In the genomic region with DNA sequence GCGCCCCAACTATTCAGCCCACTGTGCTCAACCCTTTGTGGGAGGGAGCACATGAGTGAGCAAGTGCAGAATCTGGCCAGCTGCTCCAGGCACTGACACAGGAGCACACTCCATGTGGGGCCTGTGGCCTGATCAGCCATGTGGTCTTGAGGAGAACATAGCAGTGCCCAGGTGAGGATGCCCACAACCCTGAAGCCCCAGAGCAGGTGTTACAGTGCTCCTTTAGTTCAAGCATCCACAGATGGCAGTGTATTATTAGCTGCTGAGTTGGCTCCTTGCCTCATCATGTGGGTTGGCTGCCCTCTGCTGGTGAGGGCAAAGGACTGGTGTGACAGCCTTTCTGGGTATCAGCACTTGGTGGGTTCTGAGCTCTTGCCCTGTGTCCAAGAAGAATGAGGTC, we compare ENCODE assay signal across 8 cellular contexts.
DNase-seq lines count a peak whose midpoint lies in the region; ATAC-seq and TF ChIP-seq lines count a peak whose summit lies in the region.

No MANE protein-coding gene starts in this region.

- TF ChIP-seq EP300 in upper lobe of left lung (IDR thresholded peaks at IDR 0.05) = no peak

- no peaks in the 10 kb centered on the region for H3K4me1 ChIP-seq in hepatocyte (ENCODE audit: insufficient read depth)
- H3K4me1 ChIP-seq in upper lobe of left lung = no peaks in the 10 kb centered on the region

- no peak for TF ChIP-seq POLR2A in upper lobe of left lung (IDR thresholded peaks at IDR 0.05)

- H3K27ac ChIP-seq in hepatocyte (no peak overlapping the region), upper lobe of left lung (no peak overlapping the region)

- H2AFZ ChIP-seq in hepatocyte = no peak overlapping the region

- no peaks in the 10 kb centered on the region for H3K9me2 ChIP-seq in hepatocyte (replicated peaks; ENCODE audit: insufficient read depth)

- TF ChIP-seq CTCF in hepatocyte (IDR thresholded peaks at IDR 0.05; ENCODE audit: poor library complexity) (peak; percentile 50), upper lobe of left lung (IDR thresholded peaks at IDR 0.05) (peak in 5 of 6 experiments; percentile 7 to 39 (median 20))

- H3K27me3 ChIP-seq in hepatocyte (no peaks in the 10 kb centered on the region), upper lobe of left lung (no peaks in the 10 kb centered on the region)

- no peaks in the 10 kb centered on the region for H3K79me2 ChIP-seq in hepatocyte

- no peak overlapping the region for H3K4me3 ChIP-seq in hepatocyte
- H3K4me3 ChIP-seq in upper lobe of left lung = no peak overlapping the region

- H3K9me3 ChIP-seq in hepatocyte (ENCODE audit: low read depth) (no peaks in the 10 kb centered on the region), upper lobe of left lung (no peaks in the 10 kb centered on the region)

- H3K4me2 ChIP-seq in hepatocyte = no peak overlapping the region

- DNase-seq in NCI-H446 (lab: John Stamatoyannopoulos, UW) (peak; percentile 40 to 69), NCI-H446 treated with DMSO at 0.1 percent for 48 hours (lab: John Stamatoyannopoulos, UW) (no peak), HT-29 (ENCODE audit: low spot score) (peak; percentile 82), SW 1271 (lab: John Stamatoyannopoulos, UW) (peak; percentile 11 to 42), hepatocyte (ENCODE audit: low spot score) (peak; percentile 71), upper lobe of left lung (peak in 1 of 2 donors; percentile 37), dedifferentiated amniotic fluid mesenchymal stem cell (ENCODE audit: extremely low spot score) (no peak)

- WGBS in hepatocyte (ENCODE audit: low lambda C conversion rate, missing lambda C conversion rate) = 100% methylated on average over 1 of the region's 1 CpG
- WGBS in upper lobe of left lung, 2 donors = 92 to 100% methylated on average over 1 of the region's 1 CpG

- H3K36me3 ChIP-seq in hepatocyte (replicated peaks; ENCODE audit: insufficient read depth, low read depth) = no peaks in the 10 kb centered on the region
- no peaks in the 10 kb centered on the region for H3K36me3 ChIP-seq in upper lobe of left lung

- peak; percentile 96 for ATAC-seq in GM19351 (IDR thresholded peaks at IDR 0.05; ENCODE audit: unreplicated experiment)
- ATAC-seq in upper lobe of left lung (ENCODE audit: low FRiP score in 2 of 2) = peak; percentile 15 to 41

- H4K20me1 ChIP-seq in hepatocyte (ENCODE audit: insufficient read depth, poor library complexity, severe bottlenecking) = no peaks in the 10 kb centered on the region

Comparison
In these comparisons a context has a peak if more than half of its experiments do, and no peak if none do; other contexts are left out.
1. DNase-seq: peak in NCI-H446 (2 of 2), HT-29 (single experiment), SW 1271 (2 of 2) and hepatocyte (single experiment); none in NCI-H446 treated with DMSO at 0.1 percent for 48 hours (single experiment) and dedifferentiated amniotic fluid mesenchymal stem cell (single experiment).